Comparison of ENCODE assay signal across 1 cellular context in the genomic region with DNA sequence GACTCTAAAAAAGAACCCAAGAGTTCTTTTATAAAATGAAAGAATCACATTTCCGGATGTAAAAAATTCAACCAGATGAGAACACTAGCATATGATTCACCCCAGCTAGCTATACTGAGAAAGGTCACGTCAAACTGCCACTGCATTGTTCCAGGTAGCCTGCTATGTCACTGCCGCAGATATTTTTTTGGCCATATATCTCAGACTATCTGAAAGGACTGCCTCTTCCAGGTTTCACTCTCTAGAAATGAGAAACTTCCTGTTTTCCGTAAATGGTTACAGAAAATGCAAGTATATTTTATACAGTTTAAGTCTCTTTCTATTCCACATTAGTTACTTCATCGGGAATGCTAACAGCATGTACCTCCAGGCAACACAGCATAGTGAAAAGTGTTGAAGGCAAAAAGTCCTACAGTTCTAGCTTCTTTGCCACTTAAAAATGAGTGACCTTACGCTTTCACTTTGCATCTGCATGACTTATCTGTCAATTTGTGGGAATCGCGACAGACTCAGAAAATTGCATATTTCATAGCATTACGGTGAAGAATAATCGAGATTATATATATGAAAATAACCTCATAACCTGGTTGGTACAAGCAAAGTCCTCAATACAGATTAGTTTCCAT.
TF ChIP-seq lines count a peak whose summit lies in the region.

No MANE protein-coding gene starts in this region.

TF ChIP-seq in K562, 482 proteins besides CTCF, POLR2A, EP300 and RAD21 (continued from another document):
- TF ChIP-seq, protein P1, sequence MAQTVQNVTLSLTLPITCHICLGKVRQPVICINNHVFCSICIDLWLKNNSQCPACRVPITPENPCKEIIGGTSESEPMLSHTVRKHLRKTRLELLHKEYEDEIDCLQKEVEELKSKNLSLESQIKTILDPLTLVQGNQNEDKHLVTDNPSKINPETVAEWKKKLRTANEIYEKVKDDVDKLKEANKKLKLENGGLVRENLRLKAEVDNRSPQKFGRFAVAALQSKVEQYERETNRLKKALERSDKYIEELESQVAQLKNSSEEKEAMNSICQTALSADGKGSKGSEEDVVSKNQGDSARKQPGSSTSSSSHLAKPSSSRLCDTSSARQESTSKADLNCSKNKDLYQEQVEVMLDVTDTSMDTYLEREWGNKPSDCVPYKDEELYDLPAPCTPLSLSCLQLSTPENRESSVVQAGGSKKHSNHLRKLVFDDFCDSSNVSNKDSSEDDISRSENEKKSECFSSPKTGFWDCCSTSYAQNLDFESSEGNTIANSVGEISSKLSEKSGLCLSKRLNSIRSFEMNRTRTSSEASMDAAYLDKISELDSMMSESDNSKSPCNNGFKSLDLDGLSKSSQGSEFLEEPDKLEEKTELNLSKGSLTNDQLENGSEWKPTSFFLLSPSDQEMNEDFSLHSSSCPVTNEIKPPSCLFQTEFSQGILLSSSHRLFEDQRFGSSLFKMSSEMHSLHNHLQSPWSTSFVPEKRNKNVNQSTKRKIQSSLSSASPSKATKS (CRISPR knock-in tag; IDR thresholded peaks at IDR 0.05): no peak
- TF ChIP-seq, protein P2, sequence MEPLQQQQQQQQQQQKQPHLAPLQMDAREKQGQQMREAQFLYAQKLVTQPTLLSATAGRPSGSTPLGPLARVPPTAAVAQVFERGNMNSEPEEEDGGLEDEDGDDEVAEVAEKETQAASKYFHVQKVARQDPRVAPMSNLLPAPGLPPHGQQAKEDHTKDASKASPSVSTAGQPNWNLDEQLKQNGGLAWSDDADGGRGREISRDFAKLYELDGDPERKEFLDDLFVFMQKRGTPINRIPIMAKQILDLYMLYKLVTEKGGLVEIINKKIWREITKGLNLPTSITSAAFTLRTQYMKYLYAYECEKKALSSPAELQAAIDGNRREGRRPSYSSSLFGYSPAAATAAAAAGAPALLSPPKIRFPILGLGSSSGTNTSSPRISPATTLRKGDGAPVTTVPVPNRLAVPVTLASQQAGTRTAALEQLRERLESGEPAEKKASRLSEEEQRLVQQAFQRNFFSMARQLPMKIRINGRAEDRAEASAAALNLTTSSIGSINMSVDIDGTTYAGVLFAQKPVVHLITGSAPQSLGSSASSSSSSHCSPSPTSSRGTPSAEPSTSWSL (CRISPR knock-in tag; IDR thresholded peaks at IDR 0.05; ENCODE audit: borderline replicate concordance): no peak
- TF ChIP-seq ZEB2 (IDR thresholded peaks at IDR 0.05): peak; percentile 71; the same call in 1 of the 2 replicates
- no peak for TF ChIP-seq SIN3B (IDR thresholded peaks at IDR 0.05; ENCODE audit: low read depth)
- peak; percentile 60 for TF ChIP-seq NFE2 (IDR thresholded peaks at IDR 0.05; ENCODE audit: low read depth)
- no peak for TF ChIP-seq SMAD1 (IDR thresholded peaks at IDR 0.05; ENCODE audit: low read depth, low read length, partially characterized antibody)
- no peak for TF ChIP-seq KLF10 (CRISPR knock-in tag; IDR thresholded peaks at IDR 0.05)
- TF ChIP-seq BRF1 (IDR thresholded peaks at IDR 0.05; ENCODE audit: borderline replicate concordance, extremely low read depth, insufficient read length): no peak
- no peak for TF ChIP-seq PCBP2 (IDR thresholded peaks at IDR 0.05; ENCODE audit: low read depth, low read length, poor library complexity, severe bottlenecking)
- no peak for TF ChIP-seq BRD9 (IDR thresholded peaks at IDR 0.05; ENCODE audit: low read depth, partially characterized antibody)
- TF ChIP-seq, protein P3, sequence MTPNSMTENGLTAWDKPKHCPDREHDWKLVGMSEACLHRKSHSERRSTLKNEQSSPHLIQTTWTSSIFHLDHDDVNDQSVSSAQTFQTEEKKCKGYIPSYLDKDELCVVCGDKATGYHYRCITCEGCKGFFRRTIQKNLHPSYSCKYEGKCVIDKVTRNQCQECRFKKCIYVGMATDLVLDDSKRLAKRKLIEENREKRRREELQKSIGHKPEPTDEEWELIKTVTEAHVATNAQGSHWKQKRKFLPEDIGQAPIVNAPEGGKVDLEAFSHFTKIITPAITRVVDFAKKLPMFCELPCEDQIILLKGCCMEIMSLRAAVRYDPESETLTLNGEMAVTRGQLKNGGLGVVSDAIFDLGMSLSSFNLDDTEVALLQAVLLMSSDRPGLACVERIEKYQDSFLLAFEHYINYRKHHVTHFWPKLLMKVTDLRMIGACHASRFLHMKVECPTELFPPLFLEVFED (CRISPR knock-in tag; conservative IDR thresholded peaks at IDR 0.05): no peak
- no peak for TF ChIP-seq PTRF (tag; IDR thresholded peaks at IDR 0.05)
- TF ChIP-seq, protein P4, sequence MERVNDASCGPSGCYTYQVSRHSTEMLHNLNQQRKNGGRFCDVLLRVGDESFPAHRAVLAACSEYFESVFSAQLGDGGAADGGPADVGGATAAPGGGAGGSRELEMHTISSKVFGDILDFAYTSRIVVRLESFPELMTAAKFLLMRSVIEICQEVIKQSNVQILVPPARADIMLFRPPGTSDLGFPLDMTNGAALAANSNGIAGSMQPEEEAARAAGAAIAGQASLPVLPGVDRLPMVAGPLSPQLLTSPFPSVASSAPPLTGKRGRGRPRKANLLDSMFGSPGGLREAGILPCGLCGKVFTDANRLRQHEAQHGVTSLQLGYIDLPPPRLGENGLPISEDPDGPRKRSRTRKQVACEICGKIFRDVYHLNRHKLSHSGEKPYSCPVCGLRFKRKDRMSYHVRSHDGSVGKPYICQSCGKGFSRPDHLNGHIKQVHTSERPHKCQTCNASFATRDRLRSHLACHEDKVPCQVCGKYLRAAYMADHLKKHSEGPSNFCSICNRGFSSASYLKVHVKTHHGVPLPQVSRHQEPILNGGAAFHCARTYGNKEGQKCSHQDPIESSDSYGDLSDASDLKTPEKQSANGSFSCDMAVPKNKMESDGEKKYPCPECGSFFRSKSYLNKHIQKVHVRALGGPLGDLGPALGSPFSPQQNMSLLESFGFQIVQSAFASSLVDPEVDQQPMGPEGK (CRISPR knock-in tag; IDR thresholded peaks at IDR 0.05; ENCODE audit: borderline replicate concordance): no peak
- TF ChIP-seq NR2C2 (CRISPR knock-in tag; IDR thresholded peaks at IDR 0.05): no peak
- peak; percentile 47 for TF ChIP-seq NR2C2 (tag; IDR thresholded peaks at IDR 0.05)
- peak; percentile 45; the same call in 1 of the 2 replicates for TF ChIP-seq DPF2 (IDR thresholded peaks at IDR 0.05)
- TF ChIP-seq KLF16 (IDR thresholded peaks at IDR 0.05): no peak
- TF ChIP-seq, protein P5, sequence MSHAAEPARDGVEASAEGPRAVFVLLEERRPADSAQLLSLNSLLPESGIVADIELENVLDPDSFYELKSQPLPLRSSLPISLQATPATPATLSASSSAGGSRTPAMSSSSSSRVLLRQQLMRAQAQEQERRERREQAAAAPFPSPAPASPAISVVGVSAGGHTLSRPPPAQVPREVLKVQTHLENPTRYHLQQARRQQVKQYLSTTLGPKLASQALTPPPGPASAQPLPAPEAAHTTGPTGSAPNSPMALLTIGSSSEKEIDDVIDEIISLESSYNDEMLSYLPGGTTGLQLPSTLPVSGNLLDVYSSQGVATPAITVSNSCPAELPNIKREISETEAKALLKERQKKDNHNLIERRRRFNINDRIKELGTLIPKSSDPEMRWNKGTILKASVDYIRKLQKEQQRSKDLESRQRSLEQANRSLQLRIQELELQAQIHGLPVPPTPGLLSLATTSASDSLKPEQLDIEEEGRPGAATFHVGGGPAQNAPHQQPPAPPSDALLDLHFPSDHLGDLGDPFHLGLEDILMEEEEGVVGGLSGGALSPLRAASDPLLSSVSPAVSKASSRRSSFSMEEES (CRISPR knock-in tag; IDR thresholded peaks at IDR 0.05): no peak
- no peak for TF ChIP-seq BRD4 (IDR thresholded peaks at IDR 0.05)
- TF ChIP-seq, protein P6, sequence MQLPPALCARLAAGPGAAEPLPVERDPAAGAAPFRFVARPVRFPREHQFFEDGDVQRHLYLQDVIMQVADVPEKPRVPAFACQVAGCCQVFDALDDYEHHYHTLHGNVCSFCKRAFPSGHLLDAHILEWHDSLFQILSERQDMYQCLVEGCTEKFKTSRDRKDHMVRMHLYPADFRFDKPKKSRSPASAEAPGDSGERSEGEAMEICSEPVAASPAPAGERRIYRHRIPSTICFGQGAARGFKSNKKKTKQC (CRISPR knock-in tag; IDR thresholded peaks at IDR 0.05): no peak
- 0 out of 2 replicates have a peak, but pooled peaks have one; percentile 22 for TF ChIP-seq SMARCE1 (IDR thresholded peaks at IDR 0.05)
- TF ChIP-seq ZNF384 (IDR thresholded peaks at IDR 0.05; ENCODE audit: low read depth, low read length): no peak
- no peak for TF ChIP-seq ERF (CRISPR knock-in tag; IDR thresholded peaks at IDR 0.05)
- TF ChIP-seq SMARCC2 (IDR thresholded peaks at IDR 0.05; ENCODE audit: low read depth): 0 out of 2 replicates have a peak, but pooled peaks have one; percentile 7
- no peak for TF ChIP-seq NFIX (CRISPR knock-in tag; IDR thresholded peaks at IDR 0.05; ENCODE audit: low read depth)
- 0 out of 4 replicates have a peak, but pooled peaks of 1 of the 2 experiments have one; percentile 12 for TF ChIP-seq ARNT (IDR thresholded peaks at IDR 0.05)
- TF ChIP-seq ARID1B (IDR thresholded peaks at IDR 0.05): peak; percentile 23
- no peak for TF ChIP-seq GTF2A2 (tag; IDR thresholded peaks at IDR 0.05)
- TF ChIP-seq, protein P7, sequence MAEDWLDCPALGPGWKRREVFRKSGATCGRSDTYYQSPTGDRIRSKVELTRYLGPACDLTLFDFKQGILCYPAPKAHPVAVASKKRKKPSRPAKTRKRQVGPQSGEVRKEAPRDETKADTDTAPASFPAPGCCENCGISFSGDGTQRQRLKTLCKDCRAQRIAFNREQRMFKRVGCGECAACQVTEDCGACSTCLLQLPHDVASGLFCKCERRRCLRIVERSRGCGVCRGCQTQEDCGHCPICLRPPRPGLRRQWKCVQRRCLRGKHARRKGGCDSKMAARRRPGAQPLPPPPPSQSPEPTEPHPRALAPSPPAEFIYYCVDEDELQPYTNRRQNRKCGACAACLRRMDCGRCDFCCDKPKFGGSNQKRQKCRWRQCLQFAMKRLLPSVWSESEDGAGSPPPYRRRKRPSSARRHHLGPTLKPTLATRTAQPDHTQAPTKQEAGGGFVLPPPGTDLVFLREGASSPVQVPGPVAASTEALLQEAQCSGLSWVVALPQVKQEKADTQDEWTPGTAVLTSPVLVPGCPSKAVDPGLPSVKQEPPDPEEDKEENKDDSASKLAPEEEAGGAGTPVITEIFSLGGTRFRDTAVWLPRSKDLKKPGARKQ (CRISPR knock-in tag; IDR thresholded peaks at IDR 0.05): no peak
- no peak for TF ChIP-seq HNRNPK (IDR thresholded peaks at IDR 0.05; ENCODE audit: low read depth, low read length, poor library complexity, severe bottlenecking)
- TF ChIP-seq, protein P8, sequence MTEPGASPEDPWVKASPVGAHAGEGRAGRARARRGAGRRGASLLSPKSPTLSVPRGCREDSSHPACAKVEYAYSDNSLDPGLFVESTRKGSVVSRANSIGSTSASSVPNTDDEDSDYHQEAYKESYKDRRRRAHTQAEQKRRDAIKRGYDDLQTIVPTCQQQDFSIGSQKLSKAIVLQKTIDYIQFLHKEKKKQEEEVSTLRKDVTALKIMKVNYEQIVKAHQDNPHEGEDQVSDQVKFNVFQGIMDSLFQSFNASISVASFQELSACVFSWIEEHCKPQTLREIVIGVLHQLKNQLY (CRISPR knock-in tag; conservative IDR thresholded peaks at IDR 0.05): no peak
- TF ChIP-seq CEBPB (tag; IDR thresholded peaks at IDR 0.05): no peak
- TF ChIP-seq HMG20B (CRISPR knock-in tag; IDR thresholded peaks at IDR 0.05): no peak
- TF ChIP-seq CTBP1 (IDR thresholded peaks at IDR 0.05; ENCODE audit: borderline replicate concordance): 0 out of 2 replicates have a peak, but pooled peaks have one; percentile 37
- no peak for TF ChIP-seq CBX1 (IDR thresholded peaks at IDR 0.05; ENCODE audit: low read depth)
